In genomic region chr20:50280851-50281655, GRCh38 we compare ENCODE assay signal across 17 cellular contexts.
"Had no signal": no experiment of that assay in that cellular context is flagged by ENCODE, and none has a peak within 500 bp of the region (broad histone marks: within the 10 kb centered on the region; RNA-seq: fewer than 3 reads in every experiment).

No MANE protein-coding gene starts in this region.

- FAIRE-seq: small intestine had no signal

- H3K36me3 Mint-ChIP-seq: activated naive CD8-positive, alpha-beta T cell treated with anti-CD3 and anti-CD28 coated beads, Interleukin-2, amount 10 ng/mL, durations not matched to agents 7 days and 5 days; brain; type B pancreatic cell had no signal

- H3K9me3 Mint-ChIP-seq: activated naive CD8-positive, alpha-beta T cell treated with anti-CD3 and anti-CD28 coated beads, Interleukin-2, amount 10 ng/mL, durations not matched to agents 7 days and 5 days; brain; type B pancreatic cell had no signal

- ATAC-seq: right cardiac atrium had no signal

- H3K4me3 ChIP-seq: coronary artery had no signal

- H3K4me3 Mint-ChIP-seq: activated naive CD8-positive, alpha-beta T cell treated with anti-CD3 and anti-CD28 coated beads, Interleukin-2, amount 10 ng/mL, durations not matched to agents 7 days and 5 days; brain; type B pancreatic cell had no signal

- DNase-seq: activated CD4-positive, CD25-positive, alpha-beta regulatory T cell treated with anti-CD3 and anti-CD28 coated beads, Interleukin-2, amount 50 U/mL, for 72 hours; activated naive CD4-positive, alpha-beta T cell; activated naive CD8-positive, alpha-beta T cell treated with anti-CD3 and anti-CD28 coated beads, Interleukin-2, amount 10 ng/mL, durations not matched to agents 7 days and 5 days; activated T-cell treated with anti-CD3 and anti-CD28 coated beads for 4 hours; central memory CD4-positive, alpha-beta T cell; effector CD4-positive, alpha-beta T cell; foreskin melanocyte; head of caudate nucleus; small intestine; stimulated activated CD4-positive, alpha-beta T cell treated with anti-CD3 and anti-CD28 coated beads, Interleukin-4, amount 100 ng/mL, for 4 hours; stimulated activated CD8-positive, alpha-beta memory T cell treated with anti-CD3 and anti-CD28 coated beads, Interleukin-4, amount 100 ng/mL, for 48 hours; stimulated activated naive CD4-positive, alpha-beta T cell treated with Interleukin-2 at 50 U/mL for 16 hours; T-helper 9 cell had no signal

- H3K27ac Mint-ChIP-seq: activated naive CD8-positive, alpha-beta T cell treated with anti-CD3 and anti-CD28 coated beads, Interleukin-2, amount 10 ng/mL, durations not matched to agents 7 days and 5 days; brain; type B pancreatic cell had no signal
